Comparison of ENCODE assay signal across 1 cellular context in genomic region chr17:18978655-18979054, GRCh38.
TF ChIP-seq lines count a peak whose summit lies in the region.

No MANE protein-coding gene starts in this region.

TF ChIP-seq in HepG2, 621 proteins besides CTCF, POLR2A, EP300 and RAD21 (continued from another document and continues in another):
- TF ChIP-seq GRHL1 (CRISPR knock-in tag; conservative IDR thresholded peaks at IDR 0.05) (no peak), PAXIP1 (CRISPR knock-in tag; conservative IDR thresholded peaks at IDR 0.05) (0 out of 2 replicates have a peak, but pooled peaks have one; percentile 15), ZEB1 (IDR thresholded peaks at IDR 0.05; ENCODE audit: insufficient replicate concordance, low read depth) (no peak), ZNF382 (CRISPR knock-in tag; IDR thresholded peaks at IDR 0.05; ENCODE audit: borderline replicate concordance) (no peak), FOXK2 (IDR thresholded peaks at IDR 0.05) (no peak), ZFX (CRISPR knock-in tag; IDR thresholded peaks at IDR 0.05; ENCODE audit: low read depth) (peak; percentile 27; the same call in 1 of the 2 replicates), FOXP4 (CRISPR knock-in tag; IDR thresholded peaks at IDR 0.05) (no peak), USF2 (IDR thresholded peaks at IDR 0.05; ENCODE audit: low read depth, low read length) (0 out of 2 replicates have a peak, but pooled peaks have one; percentile 25), USF2 (CRISPR knock-in tag; IDR thresholded peaks at IDR 0.05; ENCODE audit: borderline replicate concordance) (no peak), SOX5 (CRISPR knock-in tag; IDR thresholded peaks at IDR 0.05; ENCODE audit: borderline replicate concordance) (no peak), ZFP37 (CRISPR knock-in tag; IDR thresholded peaks at IDR 0.05; ENCODE audit: borderline replicate concordance) (no peak), ZNF652 (CRISPR knock-in tag; IDR thresholded peaks at IDR 0.05; ENCODE audit: borderline replicate concordance, low read depth) (no peak), ZBTB8A (CRISPR knock-in tag; IDR thresholded peaks at IDR 0.05; ENCODE audit: borderline replicate concordance, low read depth) (no peak), MYC (CRISPR knock-in tag; IDR thresholded peaks at IDR 0.05; ENCODE audit: borderline replicate concordance) (peak; percentile 69; the same call in 1 of the 2 replicates), HOXA9 (CRISPR knock-in tag; IDR thresholded peaks at IDR 0.05; ENCODE audit: borderline replicate concordance) (no peak), HOMEZ (CRISPR knock-in tag; IDR thresholded peaks at IDR 0.05; ENCODE audit: low read depth) (no peak), FOXM1 (CRISPR knock-in tag; IDR thresholded peaks at IDR 0.05) (no peak), FOXO4 (CRISPR knock-in tag; conservative IDR thresholded peaks at IDR 0.05) (no peak), MNT (IDR thresholded peaks at IDR 0.05) (peak; percentile 24; the same call in 1 of the 2 replicates), ELF3 (CRISPR knock-in tag; IDR thresholded peaks at IDR 0.05) (no peak), ZBTB33 (CRISPR knock-in tag; IDR thresholded peaks at IDR 0.05) (peak; percentile 82), CREB1 (IDR thresholded peaks at IDR 0.05) (no peak), CREB1 (CRISPR knock-in tag; IDR thresholded peaks at IDR 0.05) (no peak), ZNF33A (CRISPR knock-in tag; IDR thresholded peaks at IDR 0.05; ENCODE audit: borderline replicate concordance) (no peak), KAT2B (IDR thresholded peaks at IDR 0.05; ENCODE audit: borderline replicate concordance, low read depth, low read length) (no peak), MEIS2 (CRISPR knock-in tag; IDR thresholded peaks at IDR 0.05) (no peak), DMAP1 (CRISPR knock-in tag; IDR thresholded peaks at IDR 0.05) (0 out of 2 replicates have a peak, but pooled peaks have one; percentile 38), ZNF687 (CRISPR knock-in tag; IDR thresholded peaks at IDR 0.05) (peak; percentile 71), ZNF580 (CRISPR knock-in tag; IDR thresholded peaks at IDR 0.05; ENCODE audit: borderline replicate concordance, low read depth) (no peak), ZNF670 (CRISPR knock-in tag; IDR thresholded peaks at IDR 0.05; ENCODE audit: borderline replicate concordance) (no peak), THAP7 (CRISPR knock-in tag; IDR thresholded peaks at IDR 0.05) (no peak), DBP (CRISPR knock-in tag; IDR thresholded peaks at IDR 0.05; ENCODE audit: not compliant biosample characterization) (no peak)
